ENCODE assay signal across 9 cellular contexts in genomic region chr16:27243725-27244362, GRCh38. TPM values are rescaled to one million over a fixed set of nuclear protein-coding genes. Genes with fewer than 3 reads are reported as not detected.
DNase-seq lines count a peak whose midpoint lies in the region; ATAC-seq and TF ChIP-seq lines count a peak whose summit lies in the region.
"Had no signal": no experiment of that assay in that cellular context is flagged by ENCODE, and none has a peak within 500 bp of the region (broad histone marks: within the 10 kb centered on the region; RNA-seq: fewer than 3 reads in every experiment).

No MANE protein-coding gene starts in this region.

- H3K4me3 Mint-ChIP-seq in activated CD8-positive, alpha-beta T cell treated with anti-CD3 and anti-CD28 coated beads, Interleukin-2, amount 10 ng/mL, durations not matched to agents 7 days and 5 days, result peak overlapping the region; percentile 19

- no peaks in the 10 kb centered on the region for H3K9me3 Mint-ChIP-seq in activated CD8-positive, alpha-beta T cell treated with anti-CD3 and anti-CD28 coated beads, Interleukin-2, amount 10 ng/mL, durations not matched to agents 7 days and 5 days (ENCODE audit: insufficient read depth)

- no peak overlapping the region for H3K4me2 ChIP-seq in DND-41 (ENCODE audit: insufficient read depth, low read length)

- H3K4me3 ChIP-seq in DND-41 (ENCODE audit: low read depth in 1 of 2, low read length in 2 of 2) (no peak overlapping the region), gastroesophageal sphincter (no peak overlapping the region), skeletal muscle tissue (ENCODE audit: low read length in 3 of 3) (no peak overlapping the region)

- peak overlapping the region; percentile 86 for H3K27ac Mint-ChIP-seq in activated CD8-positive, alpha-beta T cell treated with anti-CD3 and anti-CD28 coated beads, Interleukin-2, amount 10 ng/mL, durations not matched to agents 7 days and 5 days

- 88 to 93% methylated on average over 6 to 9 of the region's 11 CpGs for WGBS in gastroesophageal sphincter (ENCODE audit: low coverage in 1 of 2), 2 donors

- peaks cover 93% of the 10 kb centered on the region for H3K4me1 Mint-ChIP-seq in activated CD8-positive, alpha-beta T cell treated with anti-CD3 and anti-CD28 coated beads, Interleukin-2, amount 10 ng/mL, durations not matched to agents 7 days and 5 days (ENCODE audit: low read depth)

- no peak for TF ChIP-seq POLR2A in gastroesophageal sphincter (IDR thresholded peaks at IDR 0.05)

- H2AFZ ChIP-seq in DND-41 (ENCODE audit: low read depth, low read length), result no peak overlapping the region

- CTCF ChIA-PET in activated CD8-positive, alpha-beta T cell treated with anti-CD3 and anti-CD28 coated beads, Interleukin-2, amount 10 ng/mL, durations not matched to agents 7 days and 5 days (lab: Charles Lee), result interaction anchor here (1.3 to 3.3 kb wide), 3 partner anchors 9 to 73 kb away, joined by 3 to 20 read pairs (median 4); no protein-coding TSS in a partner anchor

- ATAC-seq in DND-41 (ENCODE audit: insufficient read depth, low read depth), result no peak
- no peak for ATAC-seq in activated CD8-positive, alpha-beta T cell treated with anti-CD3 and anti-CD28 coated beads, Interleukin-2, amount 10 ng/mL, durations not matched to agents 7 days and 5 days
- ATAC-seq in gastroesophageal sphincter, result no peak
- no peak for ATAC-seq in GM21447 (IDR thresholded peaks at IDR 0.05; ENCODE audit: unreplicated experiment)
- no peak for ATAC-seq in HG03159 (IDR thresholded peaks at IDR 0.05; ENCODE audit: unreplicated experiment)

- no peaks in the 10 kb centered on the region for H4K20me1 ChIP-seq in DND-41 (ENCODE audit: insufficient read depth, low read length)

- DNase-seq in DND-41 (no peak), AG20443 (ENCODE audit: low spot score) (no peak), HK-2 (ENCODE audit: unreplicated experiment) (no peak)
- no peak for DNase-seq in activated CD8-positive, alpha-beta T cell treated with anti-CD3 and anti-CD28 coated beads, Interleukin-2, amount 10 ng/mL, durations not matched to agents 7 days and 5 days
- DNase-seq: NCI-H1694 treated with DMSO at 0.1 percent for 48 hours had no signal

- H3K9ac ChIP-seq in DND-41 (ENCODE audit: low read depth, low read length) (no peak overlapping the region), skeletal muscle tissue (ENCODE audit: low read depth in 1 of 3, low read length in 3 of 3) (peak overlapping the region in 1 of 3 donors; percentile 27)

- H3K27me3 Mint-ChIP-seq in activated CD8-positive, alpha-beta T cell treated with anti-CD3 and anti-CD28 coated beads, Interleukin-2, amount 10 ng/mL, durations not matched to agents 7 days and 5 days (ENCODE audit: low read depth), result no peaks in the 10 kb centered on the region

- H3K4me1 ChIP-seq in DND-41 (ENCODE audit: insufficient read depth, low read length) (no peaks in the 10 kb centered on the region), gastroesophageal sphincter (peaks cover 0 to 84% (median 20%) of the 10 kb centered on the region in 3 donors), skeletal muscle tissue (ENCODE audit: control insufficient read depth in 3 of 3, insufficient read depth in 3 of 3, low read length in 3 of 3) (peaks cover 37 to 51% (median 47%) of the 10 kb centered on the region in 3 donors)

- H3K27ac ChIP-seq in DND-41 (ENCODE audit: low read length) (peak overlapping the region; percentile 53; the same call in 1 of the 2 replicates), gastroesophageal sphincter (peak overlapping the region; percentile 74 to 85 (median 82)), skeletal muscle tissue (ENCODE audit: low read depth, low read length) (peak overlapping the region; percentile 75)

- H3K79me2 ChIP-seq in DND-41 (ENCODE audit: insufficient read depth, low read length), result peaks cover 55% of the 10 kb centered on the region

- H3K36me3 Mint-ChIP-seq in activated CD8-positive, alpha-beta T cell treated with anti-CD3 and anti-CD28 coated beads, Interleukin-2, amount 10 ng/mL, durations not matched to agents 7 days and 5 days (ENCODE audit: low read depth), result peaks cover 57% of the 10 kb centered on the region

- H3K9me3 ChIP-seq in DND-41 (ENCODE audit: insufficient read depth, low read length, severe bottlenecking), result no peaks in the 10 kb centered on the region
- no peaks in the 10 kb centered on the region for H3K9me3 ChIP-seq in gastroesophageal sphincter
- H3K9me3 ChIP-seq in skeletal muscle tissue (ENCODE audit: control insufficient read depth in 3 of 3, low read length in 3 of 3), result no peaks in the 10 kb centered on the region

- no peaks in the 10 kb centered on the region for H3K27me3 ChIP-seq in DND-41 (ENCODE audit: insufficient read depth, low read length, poor library complexity)
- no peaks in the 10 kb centered on the region for H3K27me3 ChIP-seq in gastroesophageal sphincter
- no peaks in the 10 kb centered on the region for H3K27me3 ChIP-seq in skeletal muscle tissue (ENCODE audit: control insufficient read depth in 3 of 3, insufficient read depth in 3 of 3, low read length in 3 of 3)

- H3K36me3 ChIP-seq in DND-41 (ENCODE audit: insufficient read depth, low read length) (peaks cover 26% of the 10 kb centered on the region), gastroesophageal sphincter (no peaks in the 10 kb centered on the region), skeletal muscle tissue (ENCODE audit: control insufficient read depth in 3 of 3, insufficient read depth in 3 of 3, low read length in 3 of 3) (no peaks in the 10 kb centered on the region)

- POLR2A ChIA-PET in activated CD8-positive, alpha-beta T cell treated with anti-CD3 and anti-CD28 coated beads, Interleukin-2, amount 10 ng/mL, durations not matched to agents 7 days and 5 days (lab: Charles Lee), result interaction anchor here (1.3 to 1.4 kb wide), 4 partner anchors 8 to 122 kb away, joined by 3 to 6 read pairs (median 4); partner anchors contain the start of gene KDM8

- TF ChIP-seq CTCF in DND-41 (IDR thresholded peaks at IDR 0.05; ENCODE audit: borderline replicate concordance, extremely low read depth, low read length, poor library complexity, severe bottlenecking), result no peak
- TF ChIP-seq CTCF in gastroesophageal sphincter (IDR thresholded peaks at IDR 0.05), result no peak

- TF ChIP-seq EP300 in gastroesophageal sphincter (IDR thresholded peaks at IDR 0.05), result no peak

RNA-seq across cellular contexts. Expression of gene NSMCE1, which starts 24.7 kb away (rescaled TPM):
- 10 to 100 TPM; 87.3 to 94.9 TPM for total RNA-seq in activated CD8-positive, alpha-beta T cell treated with anti-CD3 and anti-CD28 coated beads, Interleukin-2, amount 10 ng/mL, durations not matched to agents 7 days and 5 days
- 10 to 100 TPM; 48.4 to 66.0 (median 63.3) TPM for total RNA-seq in gastroesophageal sphincter
- 51.7 TPM for total RNA-seq in skeletal muscle tissue

RNA-seq across cellular contexts. Expression of gene KDM8, which starts 40.5 kb away (rescaled TPM):
- 10 to 100 TPM; 14.7 to 15.0 TPM for total RNA-seq in activated CD8-positive, alpha-beta T cell treated with anti-CD3 and anti-CD28 coated beads, Interleukin-2, amount 10 ng/mL, durations not matched to agents 7 days and 5 days
- 10 to 100 TPM in 1 of 4 donors, 1 to 10 TPM in 3; 1.9 to 12.0 (median 4.0) TPM for total RNA-seq in gastroesophageal sphincter
- total RNA-seq in skeletal muscle tissue, result 2.1 TPM
